ENCODE assay signal across 18 cellular contexts in genomic region chr3:46019707-46020106, GRCh38. TPM values are rescaled to one million over a fixed set of nuclear protein-coding genes. Genes with fewer than 3 reads are reported as not detected.
A peak's percentile ranks its signal among the peaks of the same experiment; 100 is the strongest.
DNase-seq lines count a peak whose midpoint lies in the region; ATAC-seq and TF ChIP-seq lines count a peak whose summit lies in the region.
"Had no signal": no experiment of that assay in that cellular context is flagged by ENCODE, and none has a peak within 500 bp of the region (broad histone marks: within the 10 kb centered on the region; RNA-seq: fewer than 3 reads in every experiment).

No MANE protein-coding gene starts in this region.

- no peak for ATAC-seq in GM21390 (IDR thresholded peaks at IDR 0.05; ENCODE audit: unreplicated experiment)
- ATAC-seq: gastroesophageal sphincter, right cardiac atrium had no signal

- TF ChIP-seq CTCF in cardiac fibroblast (IDR thresholded peaks at IDR 0.05; ENCODE audit: low read depth, low read length), result no peak

- H3K4me3 ChIP-seq in cardiac fibroblast (replicated peaks in 1 of 2; ENCODE audit: low read depth in 2 of 2, low read length in 2 of 2), result no peak overlapping the region
- H3K4me3 ChIP-seq: gastroesophageal sphincter, lung, tibial artery had no signal

- peak; percentile 65 for DNase-seq in activated CD4-positive, alpha-beta T cell treated with anti-CD3 and anti-CD28 coated beads for 48 hours
- no peak for DNase-seq in activated CD4-positive, alpha-beta T cell treated with anti-CD3 and anti-CD28 coated beads for 1 hour
- DNase-seq in M059J (ENCODE audit: low read depth) (peak; percentile 38), cardiac fibroblast (ENCODE audit: low read depth in 2 of 2) (peak; percentile 5 to 22), NCI-H82 (lab: John Stamatoyannopoulos, UW) (no peak), NCI-H2029 (lab: John Stamatoyannopoulos, UW) (no peak)
- DNase-seq in stimulated activated CD8-positive, alpha-beta memory T cell treated with anti-CD3 and anti-CD28 coated beads, Interleukin-12 subunit alpha, Interleukin-12 subunit beta, amount 100 ng/mL, for 24 hours (ENCODE audit: extremely low read depth), result peak; percentile 3
- DNase-seq: 8988T; activated gamma-delta T cell treated with Interleukin-2 at 50 U/mL for 16 hours; CD4-positive, alpha-beta T cell; NCI-H187; NCI-H524 treated with DMSO at 0.1 percent for 48 hours; right cardiac atrium; tibial artery had no signal

RNA-seq across cellular contexts. Expression of gene XCR1, which starts 7.6 kb away (rescaled TPM):
- not detected in 2 replicates for total RNA-seq in M059J (2014; rRNA removed; shearing (Covaris generic))
- total RNA-seq: HT-29 had no signal

RNA-seq across cellular contexts. Expression of gene FYCO1, which starts 24.1 kb away (rescaled TPM):
- total RNA-seq in M059J (2014; rRNA removed; shearing (Covaris generic)), result 3.8 and 7.8 TPM in 2 replicates

Comparison
In these comparisons a context has a peak if more than half of its experiments do, and no peak if none do; other contexts are left out.
1. DNase-seq: peak in activated CD4-positive, alpha-beta T cell treated with anti-CD3 and anti-CD28 coated beads for 48 hours (single experiment), M059J (single experiment), cardiac fibroblast (2 of 2) and stimulated activated CD8-positive, alpha-beta memory T cell treated with anti-CD3 and anti-CD28 coated beads, Interleukin-12 subunit alpha, Interleukin-12 subunit beta, amount 100 ng/mL, for 24 hours (single experiment); none in activated CD4-positive, alpha-beta T cell treated with anti-CD3 and anti-CD28 coated beads for 1 hour (single experiment), NCI-H82 (single experiment) and NCI-H2029 (single experiment).